Comparison of ENCODE assay signal across 10 cellular contexts in genomic region chr5:137497396-137498290, GRCh38. TPM values are rescaled to one million over a fixed set of nuclear protein-coding genes. Genes with fewer than 3 reads are reported as not detected.
A peak's percentile ranks its signal among the peaks of the same experiment; 100 is the strongest.
DNase-seq lines count a peak whose midpoint lies in the region; ATAC-seq, FAIRE-seq and TF ChIP-seq lines count a peak whose summit lies in the region.
"Had no signal": no experiment of that assay in that cellular context is flagged by ENCODE, and none has a peak within 500 bp of the region (broad histone marks: within the 10 kb centered on the region; RNA-seq: fewer than 3 reads in every experiment).

No MANE protein-coding gene starts in this region.

- H3K79me2 ChIP-seq in keratinocyte (ENCODE audit: control insufficient read depth, insufficient read depth, low read length), result no peaks in the 10 kb centered on the region

- H3K27me3 ChIP-seq in keratinocyte (ENCODE audit: control insufficient read depth, extremely low read depth, insufficient read depth, low read length), result peaks cover 32% of the 10 kb centered on the region
- H3K27me3 ChIP-seq in thoracic aorta (replicated peaks; ENCODE audit: insufficient read depth), result no peaks in the 10 kb centered on the region

- no peak overlapping the region for H3K27ac Mint-ChIP-seq in activated naive CD4-positive, alpha-beta T cell treated with anti-CD3 and anti-CD28 coated beads, Interleukin-2, amount 50 U/mL, for 72 hours

- ATAC-seq in thoracic aorta (ENCODE audit: insufficient number of reproducible peaks, low FRiP score, low read depth) (no peak), HG02798 (IDR thresholded peaks at IDR 0.05; ENCODE audit: poor library complexity, unreplicated experiment) (no peak)
- no peak for ATAC-seq in activated naive CD4-positive, alpha-beta T cell treated with anti-CD3 and anti-CD28 coated beads, Interleukin-2, amount 50 U/mL, for 72 hours

- H3K9me3 ChIP-seq in keratinocyte (ENCODE audit: control insufficient read depth, low read depth, low read length), result no peaks in the 10 kb centered on the region
- no peaks in the 10 kb centered on the region for H3K9me3 ChIP-seq in thoracic aorta

- TF ChIP-seq CTCF in keratinocyte (optimal IDR thresholded peaks at IDR 0.05 in 1 of 3, IDR thresholded peaks at IDR 0.05 in 1 of 3, conservative IDR thresholded peaks at IDR 0.05 in 1 of 3; ENCODE audit: extremely low read depth in 1 of 3, insufficient read depth in 2 of 3, low read length in 3 of 3) (peak in 2 of 3 experiments; percentile 36 to 62), thoracic aorta (IDR thresholded peaks at IDR 0.05) (no peak)

- H3K4me1 ChIP-seq in keratinocyte (ENCODE audit: control insufficient read depth, extremely low read depth, insufficient read depth, low read length), result peaks cover 3% of the 10 kb centered on the region
- H3K4me1 ChIP-seq in thoracic aorta (ENCODE audit: control insufficient read depth in 1 of 2, low read depth in 2 of 2), result peaks cover 4 to 11% of the 10 kb centered on the region in 2 donors

- H3K4me2 ChIP-seq in keratinocyte (ENCODE audit: control insufficient read depth, extremely low read depth, insufficient read depth, low read depth, low read length), result peak overlapping the region; percentile 71

- H2AFZ ChIP-seq in keratinocyte (ENCODE audit: control insufficient read depth, low read length), result no peak overlapping the region

- no peaks in the 10 kb centered on the region for H3K9me3 Mint-ChIP-seq in activated naive CD4-positive, alpha-beta T cell treated with anti-CD3 and anti-CD28 coated beads, Interleukin-2, amount 50 U/mL, for 72 hours

- H3K4me3 ChIP-seq in keratinocyte (ENCODE audit: control insufficient read depth in 2 of 3, extremely low read depth in 1 of 3, insufficient read depth in 2 of 3, low read depth in 1 of 3, low read length in 3 of 3) (no peak overlapping the region), thoracic aorta (peak overlapping the region; percentile 86)

- H3K9ac ChIP-seq in keratinocyte (ENCODE audit: control insufficient read depth, extremely low read depth, insufficient read depth, low read length), result no peak overlapping the region

- no peaks in the 10 kb centered on the region for H3K9me1 ChIP-seq in keratinocyte (ENCODE audit: control insufficient read depth, extremely low read depth, insufficient read depth, low read length)

- no peaks in the 10 kb centered on the region for H3K36me3 ChIP-seq in keratinocyte (ENCODE audit: control insufficient read depth in 2 of 2, extremely low read depth in 1 of 2, insufficient read depth in 2 of 2, low read length in 2 of 2)
- no peaks in the 10 kb centered on the region for H3K36me3 ChIP-seq in thoracic aorta

- H4K20me1 ChIP-seq in keratinocyte (ENCODE audit: control insufficient read depth, extremely low read depth, insufficient read depth, low read length), result no peaks in the 10 kb centered on the region

- H3K36me3 Mint-ChIP-seq in activated naive CD4-positive, alpha-beta T cell treated with anti-CD3 and anti-CD28 coated beads, Interleukin-2, amount 50 U/mL, for 72 hours, result no peaks in the 10 kb centered on the region

- FAIRE-seq in keratinocyte (lab: Jason Lieb, UNC), result no peak

- DNase-seq in NCI-H1092 treated with DMSO at 0.1 percent for 48 hours (lab: John Stamatoyannopoulos, UW) (peak; percentile 4), NCI-H1092 (lab: John Stamatoyannopoulos, UW) (no peak), astrocyte of the hippocampus (ENCODE audit: low read depth, low spot score) (peak; percentile 20), keratinocyte (ENCODE audit: low read depth, low spot score) (no peak), thoracic aorta (ENCODE audit: low spot score) (no peak), NCI-H2029 (lab: John Stamatoyannopoulos, UW) (no peak)
- no peak for DNase-seq in activated naive CD4-positive, alpha-beta T cell treated with anti-CD3 and anti-CD28 coated beads, Interleukin-2, amount 50 U/mL, for 72 hours (ENCODE audit: low spot score in 2 of 2)
- DNase-seq: NCI-H446 treated with DMSO at 0.1 percent for 48 hours had no signal

- H3K27ac ChIP-seq in keratinocyte (ENCODE audit: control insufficient read depth, insufficient read depth, low read length), result no peak overlapping the region
- H3K27ac ChIP-seq in thoracic aorta, result no peak overlapping the region
- H3K27ac ChIP-seq: 22Rv1 had no signal

- dilution Hi-C loops in keratinocyte (cut with MboI; ENCODE audit: extremely low pct_ligation_motif_present, low sequenced_read_pairs), result no loop called here

RNA-seq across cellular contexts. Expression of gene SPOCK1, which starts 1.5 kb away (rescaled TPM):
- 5.5 to 25.6 TPM (median 7.6 TPM) in 3 replicates for polyA plus RNA-seq in keratinocyte
- 3.2 TPM for polyA plus RNA-seq in keratinocyte (2011; ENCODE audit: low read depth)
- polyA plus RNA-seq in keratinocyte (2011; cell fraction: cytosol; rRNA removed), result 7.3 and 9.4 TPM in 2 replicates
- 34.3 and 40.8 TPM in 2 replicates for polyA plus RNA-seq in keratinocyte (2011; cell fraction: nucleus; rRNA removed)
- 4.3 and 5.3 TPM in 2 replicates for polyA plus RNA-seq in keratinocyte (2012; ENCODE audit: low replicate concordance)
- polyA minus RNA-seq in keratinocyte, result 7.2 to 48.8 TPM (median 10.5 TPM) in 3 replicates
- 14.6 TPM for polyA minus RNA-seq in keratinocyte (2011; cell fraction: cytosol; rRNA and poly(A)+ RNA removed)
- 33.4 and 108 TPM in 2 replicates for polyA minus RNA-seq in keratinocyte (2011; cell fraction: nucleus; rRNA and poly(A)+ RNA removed)
- 10 to 100 TPM; 25.2 to 43.2 TPM for total RNA-seq in thoracic aorta
- total RNA-seq in activated naive CD4-positive, alpha-beta T cell treated with anti-CD3 and anti-CD28 coated beads, Interleukin-2, amount 50 U/mL, for 72 hours, result not detected

Comparison
In these comparisons a context has a peak if more than half of its experiments do, and no peak if none do; other contexts are left out.
1. DNase-seq: peak in NCI-H1092 treated with DMSO at 0.1 percent for 48 hours (single experiment) and astrocyte of the hippocampus (single experiment); none in NCI-H1092 (single experiment), keratinocyte (single experiment), thoracic aorta (single experiment), NCI-H2029 (single experiment) and activated naive CD4-positive, alpha-beta T cell treated with anti-CD3 and anti-CD28 coated beads, Interleukin-2, amount 50 U/mL, for 72 hours (0 of 2).
2. RNA of gene SPOCK1, which starts 1.5 kb away (total RNA-seq): 25.2 to 43.2 TPM in thoracic aorta; not detected in activated naive CD4-positive, alpha-beta T cell treated with anti-CD3 and anti-CD28 coated beads, Interleukin-2, amount 50 U/mL, for 72 hours; every median in the first group is over 10 times any median in the second.